Comparison of ENCODE assay signal across 12 cellular contexts in genomic region chr10:103921248-103921647, GRCh38.
"Had no signal": no experiment of that assay in that cellular context is flagged by ENCODE, and none has a peak within 500 bp of the region (broad histone marks: within the 10 kb centered on the region; RNA-seq: fewer than 3 reads in every experiment).

No MANE protein-coding gene starts in this region.

- ATAC-seq: activated CD8-positive, alpha-beta T cell treated with anti-CD3 and anti-CD28 coated beads for 36 hours; activated naive CD8-positive, alpha-beta T cell treated with anti-CD3 and anti-CD28 coated beads, Interleukin-2, amount 50 U/mL, for 24 hours; body of pancreas; heart right ventricle; left cardiac atrium had no signal

- H3K27me3 ChIP-seq: body of pancreas, heart right ventricle, testis, uterus had no signal

- H3K9me3 ChIP-seq: body of pancreas, heart right ventricle, testis, uterus had no signal

- H3K4me1 ChIP-seq: uterus had no signal

- H3K4me3 ChIP-seq: body of pancreas, heart right ventricle, testis, uterus had no signal

- DNase-seq: activated gamma-delta T cell; activated naive CD8-positive, alpha-beta T cell treated with anti-CD3 and anti-CD28 coated beads, Interleukin-2, amount 50 U/mL, for 24 hours; heart right ventricle; left cardiac atrium; mesenchymal stem cell; nephron progenitor cell; stimulated activated CD4-positive, alpha-beta T cell treated with anti-CD3 and anti-CD28 coated beads, Interleukin-4, amount 100 ng/mL, for 1 hour; trophoblast cell; uterus had no signal

- H3K27ac ChIP-seq: uterus had no signal

- H3K36me3 ChIP-seq: heart right ventricle, uterus had no signal
